Comparison of ENCODE assay signal across 15 cellular contexts in genomic region chr16:88934066-88934667, GRCh38. TPM values are rescaled to one million over a fixed set of nuclear protein-coding genes. Genes with fewer than 3 reads are reported as not detected.
DNase-seq lines count a peak whose midpoint lies in the region; ATAC-seq, FAIRE-seq and TF ChIP-seq lines count a peak whose summit lies in the region.
"Had no signal": no experiment of that assay in that cellular context is flagged by ENCODE, and none has a peak within 500 bp of the region (broad histone marks: within the 10 kb centered on the region; RNA-seq: fewer than 3 reads in every experiment).

No MANE protein-coding gene starts in this region.

- H3K27me3 ChIP-seq in HepG2 (ENCODE audit: control insufficient read depth in 1 of 2, insufficient read depth in 2 of 2, low read length in 2 of 2) (peaks cover 43 to 77% of the 10 kb centered on the region in 2 experiments), right lobe of liver (peaks cover 0 to 5% of the 10 kb centered on the region in 2 donors), H9 (ENCODE audit: insufficient read depth, low read length) (no peaks in the 10 kb centered on the region), hepatocyte (peaks cover 15% of the 10 kb centered on the region)

- H2BK120ac ChIP-seq in H9 (ENCODE audit: low read depth, low read length, poor library complexity, severe bottlenecking): no peak overlapping the region

- WGBS in HepG2 (ENCODE audit: low lambda C conversion rate): 29% methylated on average over 24 of the region's 33 CpGs
- 75% methylated on average over 15 of the region's 33 CpGs for WGBS in right lobe of liver (ENCODE audit: insufficient coverage, low coverage, low lambda C conversion rate, missing lambda C conversion rate)
- WGBS in H9 (ENCODE audit: extremely low coverage, insufficient read length, low lambda C conversion rate): no CpG with 5 or more reads among the region's 33 CpGs
- WGBS in hepatocyte (ENCODE audit: low lambda C conversion rate, missing lambda C conversion rate): 87% methylated on average over 33 of the region's 33 CpGs

- CTCF ChIA-PET in HepG2 (lab: Yijun Ruan, JAX; ENCODE audit: low intra/inter-chr PET ratio, low total read pairs): no interaction called here

- no peak overlapping the region for H3K18ac ChIP-seq in H9 (ENCODE audit: insufficient read length, low read depth, low read length)

- H3K79me1 ChIP-seq in H9 (ENCODE audit: insufficient read depth, low read depth, low read length, poor library complexity, severe bottlenecking): no peaks in the 10 kb centered on the region

- no peak overlapping the region for H4K91ac ChIP-seq in H9 (ENCODE audit: insufficient read length, low read depth, low read length)

- H3K27ac ChIP-seq in HepG2 (ENCODE audit: extremely low read length, insufficient read depth, low read length): no peak overlapping the region
- H3K27ac ChIP-seq in right lobe of liver: no peak overlapping the region
- no peak overlapping the region for H3K27ac ChIP-seq in H9 (ENCODE audit: insufficient read length, low read depth, low read length)
- H3K27ac ChIP-seq in hepatocyte: no peak overlapping the region
- H3K27ac ChIP-seq: GM23248 had no signal

- H3K9ac ChIP-seq in HepG2 (ENCODE audit: insufficient read depth, low read depth, low read length): no peak overlapping the region
- H3K9ac ChIP-seq in H9 (ENCODE audit: extremely low read depth, insufficient read length, low read length): no peak overlapping the region
- H3K9ac ChIP-seq: GM23248 had no signal

- no peaks in the 10 kb centered on the region for H3K23me2 ChIP-seq in H9 (ENCODE audit: insufficient read length, low read depth, low read length, poor library complexity, severe bottlenecking)

- H2AFZ ChIP-seq in HepG2 (ENCODE audit: low read length) (no peak overlapping the region), H9 (ENCODE audit: low read length) (no peak overlapping the region), hepatocyte (no peak overlapping the region)
- H2AFZ ChIP-seq: GM23248 had no signal

- no peak overlapping the region for H3T11ph ChIP-seq in H9 (ENCODE audit: low read length)

- H3K4ac ChIP-seq in H9 (ENCODE audit: low read depth, low read length): no peak overlapping the region

- H3K4me1 ChIP-seq in HepG2 (ENCODE audit: insufficient read depth, low read length) (peaks cover 13% of the 10 kb centered on the region), right lobe of liver (no peaks in the 10 kb centered on the region), H9 (ENCODE audit: insufficient read depth, low read length) (no peaks in the 10 kb centered on the region), hepatocyte (ENCODE audit: insufficient read depth) (peaks cover 7% of the 10 kb centered on the region)
- H3K4me1 ChIP-seq: BE2C, Caco-2, HAP-1 had no signal

- DNase-seq in HepG2 (ENCODE audit: low spot score): no peak
- DNase-seq in right lobe of liver: no peak
- peak; percentile 47 for DNase-seq in H9
- no peak for DNase-seq in glutamatergic neuron
- DNase-seq in activated CD4-positive, alpha-beta T cell treated with anti-CD3 and anti-CD28 coated beads, Interleukin-2, amount 50 U/mL, for 48 hours: no peak
- DNase-seq in NCI-H1436 treated with DMSO at 0.1 percent for 48 hours (lab: John Stamatoyannopoulos, UW): no peak
- DNase-seq in hepatocyte (ENCODE audit: low spot score): no peak
- DNase-seq: BE2C; Caco-2; CD8-positive, alpha-beta memory T cell; DND-41; GF-D8; GM23248 had no signal

- TF ChIP-seq EP300 in HepG2 (IDR thresholded peaks at IDR 0.05; ENCODE audit: low read depth in 2 of 2, low read length in 2 of 2): no peak
- no peak for TF ChIP-seq EP300 in HepG2 (CRISPR knock-in tag; IDR thresholded peaks at IDR 0.05; ENCODE audit: borderline replicate concordance)

- no peak for ATAC-seq in HepG2
- no peak for ATAC-seq in right lobe of liver

- H3K27me3 Mint-ChIP-seq in H9 (ENCODE audit: low read depth) (peaks cover 19% of the 10 kb centered on the region), glutamatergic neuron (ENCODE audit: unreplicated experiment) (peaks cover 5% of the 10 kb centered on the region)

- no peak overlapping the region for H2BK5ac ChIP-seq in H9 (ENCODE audit: insufficient read length, low read length)

- H3K4me3 ChIP-seq in HepG2 (replicated peaks in 1 of 3; ENCODE audit: insufficient read depth in 1 of 3, low read depth in 2 of 3, low read length in 3 of 3): no peak overlapping the region
- no peak overlapping the region for H3K4me3 ChIP-seq in right lobe of liver
- no peak overlapping the region for H3K4me3 ChIP-seq in hepatocyte
- H3K4me3 ChIP-seq: GM23248, HAP-1 had no signal

- no peak overlapping the region for H2BK20ac ChIP-seq in H9 (ENCODE audit: low read depth, low read length, poor library complexity, severe bottlenecking)

- no peak overlapping the region for H2BK15ac ChIP-seq in H9 (ENCODE audit: low read depth, low read length)

- H3K36me3 Mint-ChIP-seq in H9 (ENCODE audit: insufficient read depth in 1 of 3, low read depth in 3 of 3): no peaks in the 10 kb centered on the region
- no peaks in the 10 kb centered on the region for H3K36me3 Mint-ChIP-seq in glutamatergic neuron (ENCODE audit: unreplicated experiment)
- H3K36me3 Mint-ChIP-seq: CD8-positive, alpha-beta memory T cell had no signal

- no peak overlapping the region for H2BK12ac ChIP-seq in H9 (ENCODE audit: insufficient read length, low read depth, low read length)

- no peak for TF ChIP-seq POLR2A in HepG2 (IDR thresholded peaks at IDR 0.05; ENCODE audit: insufficient read depth in 1 of 2, low read depth in 2 of 2, low read length in 2 of 2)
- TF ChIP-seq POLR2A in right lobe of liver (IDR thresholded peaks at IDR 0.05): no peak

- H3K4me2 ChIP-seq in HepG2 (ENCODE audit: low read depth, low read length) (no peak overlapping the region), H9 (ENCODE audit: insufficient read depth, insufficient read length, low read length) (no peak overlapping the region), hepatocyte (no peak overlapping the region)

- TF ChIP-seq CTCF in HepG2 (CRISPR knock-in tag; IDR thresholded peaks at IDR 0.05) (no peak), right lobe of liver (IDR thresholded peaks at IDR 0.05) (no peak), H9 (conservative IDR thresholded peaks at IDR 0.05) (no peak), glutamatergic neuron (IDR thresholded peaks at IDR 0.05; ENCODE audit: partially characterized antibody, unreplicated experiment) (no peak), hepatocyte (IDR thresholded peaks at IDR 0.05; ENCODE audit: poor library complexity) (no peak)

- TF ChIP-seq RAD21 in HepG2 (CRISPR knock-in tag; IDR thresholded peaks at IDR 0.05): no peak

- H2AK5ac ChIP-seq in H9 (ENCODE audit: insufficient read length, low read length): no peak overlapping the region

- no peak overlapping the region for H3K4me3 Mint-ChIP-seq in H9
- peak overlapping the region; percentile 34 for H3K4me3 Mint-ChIP-seq in glutamatergic neuron (ENCODE audit: unreplicated experiment)
- H3K4me3 Mint-ChIP-seq: CD8-positive, alpha-beta memory T cell had no signal

- no peaks in the 10 kb centered on the region for H3K9me3 ChIP-seq in HepG2 (ENCODE audit: low read length)
- H3K9me3 ChIP-seq in right lobe of liver: no peaks in the 10 kb centered on the region
- H3K9me3 ChIP-seq in H9 (ENCODE audit: control insufficient read depth, low read depth, low read length): no peaks in the 10 kb centered on the region
- no peaks in the 10 kb centered on the region for H3K9me3 ChIP-seq in hepatocyte (ENCODE audit: low read depth)
- H3K9me3 ChIP-seq: BE2C, HAP-1 had no signal

- H3K79me2 ChIP-seq in HepG2 (ENCODE audit: insufficient read depth, low read length) (no peaks in the 10 kb centered on the region), H9 (ENCODE audit: insufficient read depth, low read length) (no peaks in the 10 kb centered on the region), hepatocyte (no peaks in the 10 kb centered on the region)

- in situ Hi-C loops in HepG2 (cut with HindIII; ENCODE audit: extremely low pct_ligation_motif_present, low pct_unique_long_range_greater_than_20kb): no loop called here

- intact Hi-C loops in HepG2 (cut with micrococcal nuclease; ENCODE audit: unreplicated experiment): no loop called here
- intact Hi-C loops in right lobe of liver (cut with DNase I): no loop called here

- FAIRE-seq in HepG2 (lab: Jason Lieb, UNC): no peak
- FAIRE-seq: A204.1 had no signal

- H3K36me3 ChIP-seq in HepG2 (replicated peaks in 1 of 2; ENCODE audit: control insufficient read depth in 1 of 2, insufficient read depth in 2 of 2, low read length in 2 of 2) (no peaks in the 10 kb centered on the region), right lobe of liver (no peaks in the 10 kb centered on the region), hepatocyte (replicated peaks; ENCODE audit: insufficient read depth, low read depth) (no peaks in the 10 kb centered on the region)
- H3K36me3 ChIP-seq: BE2C, HAP-1 had no signal

- no peaks in the 10 kb centered on the region for H3K9me2 ChIP-seq in hepatocyte (replicated peaks; ENCODE audit: insufficient read depth)

- H3K23ac ChIP-seq in H9 (ENCODE audit: insufficient read length, low read depth, low read length): no peak overlapping the region

- H3K27ac Mint-ChIP-seq in H9: no peak overlapping the region
- H3K27ac Mint-ChIP-seq in glutamatergic neuron (ENCODE audit: unreplicated experiment): peak overlapping the region; percentile 28
- H3K27ac Mint-ChIP-seq: CD8-positive, alpha-beta memory T cell had no signal

- no peak overlapping the region for H4K8ac ChIP-seq in H9 (replicated peaks; ENCODE audit: insufficient read length, low read depth, low read length)

- BruUV-seq in HepG2 (replicated peaks; lab: Mats Ljungman, UMichigan): no TSS peak

- no peak overlapping the region for H3K56ac ChIP-seq in H9 (ENCODE audit: insufficient read length, low read depth, low read length)

- H3K14ac ChIP-seq in H9 (ENCODE audit: insufficient read depth, low read length): no peak overlapping the region; the same call in 1 of the 2 replicates

- POLR2A ChIA-PET in HepG2 (lab: Yijun Ruan, JAX): no interaction called here

- H4K5ac ChIP-seq in H9 (ENCODE audit: insufficient read length, low read depth, low read length): no peak overlapping the region

- H4K20me1 ChIP-seq in HepG2 (ENCODE audit: insufficient read depth, low read length) (peaks cover 10% of the 10 kb centered on the region; the same call in 1 of the 2 replicates), H9 (ENCODE audit: control insufficient read depth, insufficient read depth, insufficient read length) (no peaks in the 10 kb centered on the region), hepatocyte (ENCODE audit: insufficient read depth, poor library complexity, severe bottlenecking) (no peaks in the 10 kb centered on the region)

- H3K4me1 Mint-ChIP-seq in H9 (no peaks in the 10 kb centered on the region), glutamatergic neuron (ENCODE audit: low read depth, unreplicated experiment) (peaks cover 19% of the 10 kb centered on the region)

- H3K9me3 Mint-ChIP-seq in H9 (peaks cover 2 to 3% of the 10 kb centered on the region in 2 experiments; a peak in 3 of 5 replicates), glutamatergic neuron (ENCODE audit: unreplicated experiment) (peaks cover 7% of the 10 kb centered on the region)
- H3K9me3 Mint-ChIP-seq: CD8-positive, alpha-beta memory T cell had no signal

RNA-seq across cellular contexts. Expression of gene CBFA2T3, which starts 42.8 kb away (rescaled TPM):
- total RNA-seq in HepG2 (2016; rRNA removed; fragmentation: Illumina TruSeq; extraction: Trizol): not detected in 2 replicates
- total RNA-seq in HepG2 (2016; cell fraction: cytosol; rRNA removed; fragmentation: Illumina TruSeq; extraction: Trizol; ENCODE audit: low read depth): not detected in 2 replicates
- total RNA-seq in HepG2 (2016; cell fraction: insoluble cytoplasmic fraction; rRNA removed; fragmentation: Illumina TruSeq; extraction: Trizol): not detected in 2 replicates
- total RNA-seq in HepG2 (2016; cell fraction: membrane; rRNA removed; fragmentation: Illumina TruSeq; extraction: Trizol): not detected in 2 replicates
- total RNA-seq in HepG2 (2016; cell fraction: nucleus; rRNA removed; fragmentation: Illumina TruSeq; extraction: Trizol): not detected in 2 replicates
- polyA plus RNA-seq in HepG2 (2011; rRNA removed): 0.05 and 0.09 TPM in 2 replicates
- polyA plus RNA-seq in HepG2 (2011; cell fraction: cytosol; rRNA removed): 0.04 TPM in 1 of 2 replicates, not detected in the other
- polyA plus RNA-seq in HepG2 (2011; cell fraction: nucleus; rRNA removed): not detected in 2 replicates
- polyA plus RNA-seq in HepG2 (2012): 0.07 TPM in 1 of 2 replicates, not detected in the other
- not detected in 2 replicates for polyA plus RNA-seq in HepG2 (2016; cell fraction: cytosol; fragmentation: Illumina TruSeq; extraction: Trizol; ENCODE audit: low read depth)
- not detected in 2 replicates for polyA plus RNA-seq in HepG2 (2016; cell fraction: insoluble cytoplasmic fraction; fragmentation: Illumina TruSeq; extraction: Trizol; ENCODE audit: low read depth)
- polyA plus RNA-seq in HepG2 (2016; cell fraction: membrane; fragmentation: Illumina TruSeq; extraction: Trizol; ENCODE audit: low read depth): not detected in 2 replicates
- polyA plus RNA-seq in HepG2 (2016; cell fraction: nucleus; fragmentation: Illumina TruSeq; extraction: Trizol; ENCODE audit: insufficient read depth, low read depth): 0.11 TPM in 1 of 2 replicates, not detected in the other
- polyA minus RNA-seq in HepG2 (2011; rRNA and poly(A)+ RNA removed; ENCODE audit: low replicate concordance): 0.19 and 0.60 TPM in 2 replicates
- not detected in 2 replicates for polyA minus RNA-seq in HepG2 (2011; cell fraction: cytosol; rRNA and poly(A)+ RNA removed)
- polyA minus RNA-seq in HepG2 (2011; cell fraction: nucleus; rRNA and poly(A)+ RNA removed): not detected in 2 replicates
- 1 to 10 TPM; 2.5 to 9.8 (median 4.2) TPM for total RNA-seq in right lobe of liver
- total RNA-seq in H9 (2021): 2.8 and 2.9 TPM in 2 replicates
- total RNA-seq in glutamatergic neuron (ENCODE audit: unreplicated experiment): 126 TPM
- 0.07 TPM in 1 of 2 replicates, not detected in the other for total RNA-seq in hepatocyte
- polyA plus RNA-seq in hepatocyte: 1.1 and 1.5 TPM in 2 replicates
- total RNA-seq: GM23248 had no signal
- polyA plus RNA-seq: CD8-positive, alpha-beta memory T cell; GM23248 had no signal

Comparison
In these comparisons a context has a peak if more than half of its experiments do, and no peak if none do; other contexts are left out.
1. RNA of gene CBFA2T3, which starts 42.8 kb away (total RNA-seq): 126 TPM in glutamatergic neuron (single experiment); 2.5 to 9.8 TPM in right lobe of liver, 2.8 to 2.9 TPM in H9, 0.07 TPM in hepatocyte and not detected in HepG2; every median in the first group is over 10 times any median in the second.